In the genomic region with DNA sequence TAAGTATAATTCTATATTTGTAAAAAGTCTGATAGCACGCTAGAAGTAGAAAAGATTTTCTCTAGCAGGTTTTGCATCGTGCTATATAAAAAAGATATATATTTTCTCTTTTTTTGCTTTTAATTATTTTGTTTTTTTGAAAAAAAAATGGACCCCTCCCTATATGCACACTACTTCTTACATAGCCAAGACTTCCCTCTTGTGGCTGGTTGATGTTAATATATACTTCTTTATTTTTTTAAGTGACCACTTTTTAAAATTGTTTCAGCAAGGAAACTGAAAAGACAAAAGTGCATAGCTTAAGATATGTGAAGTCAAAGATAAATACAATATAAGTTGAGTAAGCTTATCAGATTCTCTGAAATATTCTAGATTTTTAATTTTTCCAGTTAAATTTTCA, we compare ENCODE assay signal across 11 cellular contexts.
A peak's percentile ranks its signal among the peaks of the same experiment; 100 is the strongest.
DNase-seq lines count a peak whose midpoint lies in the region; ATAC-seq, FAIRE-seq and TF ChIP-seq lines count a peak whose summit lies in the region.
"Had no signal": no experiment of that assay in that cellular context is flagged by ENCODE, and none has a peak within 500 bp of the region (broad histone marks: within the 10 kb centered on the region; RNA-seq: fewer than 3 reads in every experiment).

No MANE protein-coding gene starts in this region.

- peaks cover 15% of the 10 kb centered on the region for H3K9me3 Mint-ChIP-seq in HFFc6
- H3K9me3 Mint-ChIP-seq: dendritic cell treated with granulocyte-macrophage colony-stimulating factor and Interleukin-4, amounts not matched to agents 40 ng/mL and 50 ng/mL, for 4 days had no signal

- H3K27ac Mint-ChIP-seq in HFFc6, result no peak overlapping the region
- H3K27ac Mint-ChIP-seq: dendritic cell treated with granulocyte-macrophage colony-stimulating factor and Interleukin-4, amounts not matched to agents 40 ng/mL and 50 ng/mL, for 4 days had no signal

- TF ChIP-seq CTCF in HFFc6 (IDR thresholded peaks at IDR 0.05) (peak; percentile 36; the same call in 1 of the 2 replicates), PC-3 (conservative IDR thresholded peaks at IDR 0.05; ENCODE audit: low read depth, low read length) (peak; percentile 36)

- H3K4me1 ChIP-seq in PC-3 (ENCODE audit: insufficient read depth, low read length), result no peaks in the 10 kb centered on the region

- H3K4me1 Mint-ChIP-seq in HFFc6 (ENCODE audit: low read depth), result no peaks in the 10 kb centered on the region

- no peak overlapping the region for H3K9ac ChIP-seq in PC-3 (ENCODE audit: low read length)

- H3K4me2 ChIP-seq in PC-3 (ENCODE audit: low read length), result no peak overlapping the region

- intact Hi-C loops in PC-3 (cut with micrococcal nuclease), result no loop called here

- no peaks in the 10 kb centered on the region for H3K79me2 ChIP-seq in PC-3 (ENCODE audit: low read length)

- H3K27me3 ChIP-seq in PC-3 (ENCODE audit: low read length), result no peaks in the 10 kb centered on the region

- no peaks in the 10 kb centered on the region for H3K36me3 ChIP-seq in PC-3 (ENCODE audit: low read depth, low read length)

- H3K9me3 ChIP-seq in PC-3 (ENCODE audit: low read length), result no peaks in the 10 kb centered on the region

- no peak overlapping the region for H2AFZ ChIP-seq in PC-3 (ENCODE audit: low read length)

- no TSS peak for BruUV-seq in PC-3 (replicated peaks; lab: Mats Ljungman, UMichigan)

- no peaks in the 10 kb centered on the region for H3K36me3 Mint-ChIP-seq in HFFc6 (ENCODE audit: low read depth)

- H3K27me3 Mint-ChIP-seq in HFFc6 (ENCODE audit: insufficient read depth), result no peaks in the 10 kb centered on the region
- H3K27me3 Mint-ChIP-seq: dendritic cell treated with granulocyte-macrophage colony-stimulating factor and Interleukin-4, amounts not matched to agents 40 ng/mL and 50 ng/mL, for 4 days had no signal

- peak; percentile 19 for DNase-seq in CD1c-positive myeloid dendritic cell (ENCODE audit: extremely low spot score)
- no peak for DNase-seq in HFFc6
- DNase-seq in PC-3, result peak; percentile 7
- no peak for DNase-seq in frontal cortex (ENCODE audit: low spot score in 2 of 2)
- DNase-seq in activated T-cell treated with anti-CD3 and anti-CD28 coated beads for 4 hours, result no peak
- DNase-seq in cerebellar nuclear complex (lab: John Stamatoyannopoulos, UW), result no peak
- no peak for DNase-seq in RCC 7860 (ENCODE audit: low spot score)
- DNase-seq: GDM1 had no signal

- POLR2A ChIA-PET in PC-3 (lab: Charles Lee; ENCODE audit: unreplicated experiment), result no interaction called here

- H3K4me3 Mint-ChIP-seq in HFFc6, result no peak overlapping the region
- H3K4me3 Mint-ChIP-seq: dendritic cell treated with granulocyte-macrophage colony-stimulating factor and Interleukin-4, amounts not matched to agents 40 ng/mL and 50 ng/mL, for 4 days had no signal

- no peaks in the 10 kb centered on the region for H3K9me2 ChIP-seq in PC-3 (replicated peaks; ENCODE audit: low read length)

- FAIRE-seq in frontal cortex (lab: Jason Lieb, UNC) (peak; percentile 23), RCC 7860 (lab: Jason Lieb, UNC) (no peak)

- H3K4me3 ChIP-seq in PC-3 (ENCODE audit: low read length), result no peak overlapping the region
- H3K4me3 ChIP-seq: lung had no signal

- ATAC-seq in PC-3 (no peak), GM21423 (IDR thresholded peaks at IDR 0.05; ENCODE audit: unreplicated experiment) (no peak)

- no peaks in the 10 kb centered on the region for H3F3A ChIP-seq in PC-3 (ENCODE audit: low read length, unreplicated experiment)

- CTCF ChIA-PET in PC-3 (lab: Charles Lee), result no interaction called here

- no peaks in the 10 kb centered on the region for H4K20me1 ChIP-seq in PC-3 (ENCODE audit: low read length)

- H3K27ac ChIP-seq in PC-3 (ENCODE audit: low read length), result no peak overlapping the region

Comparison
In these comparisons a context has a peak if more than half of its experiments do, and no peak if none do; other contexts are left out.
1. DNase-seq: peak in CD1c-positive myeloid dendritic cell (single experiment) and PC-3 (single experiment); none in HFFc6 (single experiment), frontal cortex (0 of 2), activated T-cell treated with anti-CD3 and anti-CD28 coated beads for 4 hours (single experiment), cerebellar nuclear complex (0 of 2) and RCC 7860 (single experiment).